In the genomic region with DNA sequence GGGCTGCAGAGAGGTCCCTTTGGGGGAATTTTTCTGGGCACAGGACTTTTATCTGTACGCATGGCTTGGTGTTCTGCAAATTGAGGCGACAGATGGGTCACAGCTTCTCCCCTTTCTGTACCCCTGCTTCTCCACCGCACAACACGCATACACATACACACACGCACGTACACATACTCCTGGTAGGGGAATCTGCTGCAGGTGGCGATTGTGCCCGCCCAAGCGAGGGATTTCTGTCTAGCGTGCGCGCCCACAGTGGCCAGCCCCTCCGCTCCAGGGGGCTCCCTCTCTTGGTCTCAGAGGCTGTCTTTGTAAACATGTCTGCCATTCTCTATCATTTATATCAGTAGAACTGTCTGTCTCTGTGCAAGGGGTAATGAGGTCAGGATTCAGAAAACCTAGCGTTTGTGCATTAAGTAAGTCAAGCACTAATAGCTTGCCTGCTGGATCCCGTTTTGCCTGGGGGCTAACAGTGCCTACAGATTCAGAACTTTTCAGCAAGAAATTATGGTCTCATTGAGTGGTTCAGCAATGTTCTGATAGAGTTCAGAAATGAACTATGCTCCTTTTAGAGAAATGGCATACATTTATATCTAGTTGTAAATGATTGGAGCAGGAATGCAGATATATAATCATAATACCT, we compare ENCODE assay signal across 8 cellular contexts. TPM values are rescaled to one million over a fixed set of nuclear protein-coding genes. Genes with fewer than 3 reads are reported as not detected.
A peak's percentile ranks its signal among the peaks of the same experiment; 100 is the strongest.
DNase-seq lines count a peak whose midpoint lies in the region; ATAC-seq and TF ChIP-seq lines count a peak whose summit lies in the region.

No MANE protein-coding gene starts in this region.

- TF ChIP-seq CTCF in PC-3 (conservative IDR thresholded peaks at IDR 0.05; ENCODE audit: low read depth, low read length) (no peak), cardiac muscle cell (IDR thresholded peaks at IDR 0.05; ENCODE audit: low read depth, low read length) (no peak), parathyroid adenoma (IDR thresholded peaks at IDR 0.05) (no peak), Peyer's patch (IDR thresholded peaks at IDR 0.05) (no peak)

- H3K9me3 ChIP-seq in PC-3 (ENCODE audit: low read length) (no peaks in the 10 kb centered on the region), cardiac muscle cell (ENCODE audit: low read depth) (no peaks in the 10 kb centered on the region), parathyroid adenoma (ENCODE audit: control insufficient read depth, low read length) (no peaks in the 10 kb centered on the region), Peyer's patch (no peaks in the 10 kb centered on the region)

- H3K27ac ChIP-seq in PC-3 (ENCODE audit: low read length) = no peak overlapping the region
- no peak overlapping the region for H3K27ac ChIP-seq in cardiac muscle cell
- H3K27ac ChIP-seq in parathyroid adenoma = no peak overlapping the region
- H3K27ac ChIP-seq in Peyer's patch = no peak overlapping the region

- H4K20me1 ChIP-seq in PC-3 (ENCODE audit: low read length) = no peaks in the 10 kb centered on the region

- H3K4me3 Mint-ChIP-seq in activated T-helper 2 cell treated with anti-CD3 and anti-CD28 coated beads, Interferon-gamma antibody, Interleukin-2, Interleukin-4, amounts not matched to agents 10 μg/mL and 5 μg/mL and 100 μg/mL, durations not matched to agents 14 hours and 24 hours and 36 hours (ENCODE audit: low read depth) = no peak overlapping the region

- peak overlapping the region; percentile 92 for H2AFZ ChIP-seq in PC-3 (ENCODE audit: low read length)
- H2AFZ ChIP-seq in parathyroid adenoma = no peak overlapping the region

- peaks cover 11% of the 10 kb centered on the region; the same call in 1 of the 2 replicates for H3K4me1 ChIP-seq in PC-3 (ENCODE audit: insufficient read depth, low read length)
- no peaks in the 10 kb centered on the region for H3K4me1 ChIP-seq in cardiac muscle cell (ENCODE audit: low read depth)
- no peaks in the 10 kb centered on the region for H3K4me1 ChIP-seq in parathyroid adenoma
- peaks cover 0 to 24% (median 0%) of the 10 kb centered on the region in 4 donors for H3K4me1 ChIP-seq in Peyer's patch

- H3K9ac ChIP-seq in PC-3 (ENCODE audit: low read length) (peak overlapping the region; percentile 48), parathyroid adenoma (no peak overlapping the region)

- no peak for TF ChIP-seq POLR2A in Peyer's patch (IDR thresholded peaks at IDR 0.05)

- H3K4me1 Mint-ChIP-seq in activated T-helper 2 cell treated with anti-CD3 and anti-CD28 coated beads, Interferon-gamma antibody, Interleukin-2, Interleukin-4, amounts not matched to agents 10 μg/mL and 5 μg/mL and 100 μg/mL, durations not matched to agents 14 hours and 24 hours and 36 hours (ENCODE audit: low read depth) = peaks cover 2% of the 10 kb centered on the region

- intact Hi-C loops in PC-3 (cut with micrococcal nuclease) = loop anchor here (2.0 to 10.0 kb wide), 7 partner anchors 71 to 1991 kb away; no protein-coding TSS in a partner anchor
- intact Hi-C loops in activated T-helper 2 cell treated with anti-CD3 and anti-CD28 coated beads, Interferon-gamma antibody, Interleukin-2, Interleukin-4, amounts not matched to agents 10 μg/mL and 5 μg/mL and 100 μg/mL, durations not matched to agents 14 hours and 24 hours and 36 hours (cut with micrococcal nuclease) = loop anchor here (10.0 kb wide), 1 partner anchor 1529 kb away; no protein-coding TSS in a partner anchor

- CTCF ChIA-PET in PC-3 (lab: Charles Lee) = no interaction called here

- no peaks in the 10 kb centered on the region for H3K9me2 ChIP-seq in PC-3 (replicated peaks; ENCODE audit: low read length)

- peak; percentile 0 for DNase-seq in Daoy (ENCODE audit: low read depth)
- DNase-seq in PC-3 = peak; percentile 6
- DNase-seq in cardiac muscle cell (ENCODE audit: low read depth in 1 of 2, low spot score in 1 of 2) = peak in 1 of 2 donors; percentile 37
- no peak for DNase-seq in activated T-helper 2 cell treated with anti-CD3 and anti-CD28 coated beads, Interferon-gamma antibody, Interleukin-2, Interleukin-4, amounts not matched to agents 10 μg/mL and 5 μg/mL and 100 μg/mL, durations not matched to agents 14 hours and 24 hours and 36 hours (ENCODE audit: low spot score)
- no peak for DNase-seq in Peyer's patch

- no peaks in the 10 kb centered on the region for H3F3A ChIP-seq in PC-3 (ENCODE audit: low read length, unreplicated experiment)

- no peaks in the 10 kb centered on the region for H3K9me3 Mint-ChIP-seq in activated T-helper 2 cell treated with anti-CD3 and anti-CD28 coated beads, Interferon-gamma antibody, Interleukin-2, Interleukin-4, amounts not matched to agents 10 μg/mL and 5 μg/mL and 100 μg/mL, durations not matched to agents 14 hours and 24 hours and 36 hours

- POLR2A ChIA-PET in PC-3 (lab: Charles Lee; ENCODE audit: unreplicated experiment) = no interaction called here

- H3K79me2 ChIP-seq in PC-3 (ENCODE audit: low read length) (no peaks in the 10 kb centered on the region), parathyroid adenoma (no peaks in the 10 kb centered on the region)

- H3K36me3 Mint-ChIP-seq in activated T-helper 2 cell treated with anti-CD3 and anti-CD28 coated beads, Interferon-gamma antibody, Interleukin-2, Interleukin-4, amounts not matched to agents 10 μg/mL and 5 μg/mL and 100 μg/mL, durations not matched to agents 14 hours and 24 hours and 36 hours (ENCODE audit: low read depth) = no peaks in the 10 kb centered on the region

- H3K27ac Mint-ChIP-seq in activated T-helper 2 cell treated with anti-CD3 and anti-CD28 coated beads, Interferon-gamma antibody, Interleukin-2, Interleukin-4, amounts not matched to agents 10 μg/mL and 5 μg/mL and 100 μg/mL, durations not matched to agents 14 hours and 24 hours and 36 hours = no peak overlapping the region

- H3K36me3 ChIP-seq in PC-3 (ENCODE audit: low read depth, low read length) (no peaks in the 10 kb centered on the region), cardiac muscle cell (no peaks in the 10 kb centered on the region), parathyroid adenoma (ENCODE audit: control insufficient read depth, insufficient read depth, low read length) (no peaks in the 10 kb centered on the region), Peyer's patch (no peaks in the 10 kb centered on the region)

- ATAC-seq in PC-3 (peak; percentile 23), GM18909 (IDR thresholded peaks at IDR 0.05; ENCODE audit: poor library complexity, unreplicated experiment) (no peak), HG02870 (IDR thresholded peaks at IDR 0.05; ENCODE audit: unreplicated experiment) (no peak)

- peak overlapping the region; percentile 95 for H3K4me2 ChIP-seq in PC-3 (ENCODE audit: low read length)
- peak overlapping the region; percentile 73 for H3K4me2 ChIP-seq in parathyroid adenoma (ENCODE audit: low read length)

- H3K4me3 ChIP-seq in PC-3 (ENCODE audit: low read length) (peak overlapping the region; percentile 80), cardiac muscle cell (peak overlapping the region; percentile 47), parathyroid adenoma (ENCODE audit: low read depth, low read length) (peak overlapping the region; percentile 38), Peyer's patch (peak overlapping the region in 2 of 4 donors; percentile 21 to 35)

- H3K27me3 ChIP-seq in PC-3 (ENCODE audit: low read length) (no peaks in the 10 kb centered on the region), cardiac muscle cell (peaks cover 48% of the 10 kb centered on the region), parathyroid adenoma (ENCODE audit: control insufficient read depth, insufficient read depth, low read length) (no peaks in the 10 kb centered on the region), Peyer's patch (peaks cover 0 to 10% of the 10 kb centered on the region in 2 donors)

- TSS peak; percentile 40 for BruUV-seq in PC-3 (replicated peaks; lab: Mats Ljungman, UMichigan)

- H3K27me3 Mint-ChIP-seq in activated T-helper 2 cell treated with anti-CD3 and anti-CD28 coated beads, Interferon-gamma antibody, Interleukin-2, Interleukin-4, amounts not matched to agents 10 μg/mL and 5 μg/mL and 100 μg/mL, durations not matched to agents 14 hours and 24 hours and 36 hours (ENCODE audit: low read depth) = peaks cover 25% of the 10 kb centered on the region

RNA-seq across cellular contexts. Expression of gene GRID2, which starts 2.2 kb away (rescaled TPM):
- total RNA-seq in Daoy (2014; rRNA removed; shearing (Covaris generic)) = 1.1 and 3.5 TPM in 2 replicates
- total RNA-seq in PC-3 (2014; rRNA removed) (2.2 and 3.5 TPM in 2 replicates), cardiac muscle cell (0.12 and 0.81 TPM in 2 replicates), Peyer's patch (under 1 TPM in 1 of 4 donors, not detected in 3; 0.54 TPM)
- 0.39 TPM in 1 of 2 replicates, not detected in the other for polyA plus RNA-seq in cardiac muscle cell
- not detected in 2 replicates for total RNA-seq in activated T-helper 2 cell treated with anti-CD3 and anti-CD28 coated beads, Interferon-gamma antibody, Interleukin-2, Interleukin-4, amounts not matched to agents 10 μg/mL and 5 μg/mL and 100 μg/mL, durations not matched to agents 14 hours and 24 hours and 36 hours

Comparison
In these comparisons a context has a peak if more than half of its experiments do, and no peak if none do; other contexts are left out.
1. DNase-seq: peak in Daoy (single experiment) and PC-3 (single experiment); none in activated T-helper 2 cell treated with anti-CD3 and anti-CD28 coated beads, Interferon-gamma antibody, Interleukin-2, Interleukin-4, amounts not matched to agents 10 μg/mL and 5 μg/mL and 100 μg/mL, durations not matched to agents 14 hours and 24 hours and 36 hours (single experiment) and Peyer's patch (0 of 3).